In the genomic region with DNA sequence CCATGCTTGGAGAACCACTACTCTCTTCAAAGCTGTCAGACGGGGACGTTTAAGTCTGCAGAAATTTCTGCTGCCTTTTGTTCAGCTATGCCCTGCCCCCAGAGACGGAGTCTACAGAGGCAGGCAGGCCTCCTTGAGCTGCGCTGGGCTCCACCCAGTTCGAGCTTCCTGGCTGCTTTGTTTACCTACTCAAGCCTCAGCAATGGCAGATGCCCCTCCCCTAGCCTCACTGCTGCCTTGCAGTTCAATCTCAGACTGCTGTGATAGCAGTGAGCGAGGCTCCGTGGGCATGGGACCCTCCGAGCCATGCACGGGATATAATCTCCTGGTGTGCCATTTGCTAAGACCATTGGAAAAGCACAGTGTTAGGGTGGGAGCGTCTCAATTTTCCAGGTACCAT, we compare ENCODE assay signal across 8 cellular contexts.
DNase-seq lines count a peak whose midpoint lies in the region; ATAC-seq and TF ChIP-seq lines count a peak whose summit lies in the region.
"Not testable (repeated sequence)": the region's sequence is repeated elsewhere in the genome, so short reads cannot be mapped to it uniquely, and the experiment has no call there.

No MANE protein-coding gene starts in this region.

- not testable (repeated sequence) for TF ChIP-seq CTCF in endothelial cell (IDR thresholded peaks at IDR 0.05; ENCODE audit: unreplicated experiment); spleen (IDR thresholded peaks at IDR 0.05 in 8 of 11, conservative IDR thresholded peaks at IDR 0.05 in 3 of 11)

- H3K4me3 ChIP-seq in CD4-positive, CD25-positive, alpha-beta regulatory T cell (ENCODE audit: low read depth, low read length); spleen: not testable (repeated sequence)

- H3K4me3 Mint-ChIP-seq in CD4-positive, CD25-positive, alpha-beta regulatory T cell = peak overlapping the region in 2 of 4 donors; percentile 52 to 57
- H3K4me3 Mint-ChIP-seq in T-cell (peak overlapping the region in 1 of 3 donors; percentile 59), T-helper 17 cell (peak overlapping the region; percentile 19), endothelial cell (ENCODE audit: unreplicated experiment) (peak overlapping the region; percentile 51)
- not testable (repeated sequence) for H3K4me3 Mint-ChIP-seq in activated naive CD4-positive, alpha-beta T cell treated with anti-CD3 and anti-CD28 coated beads, Interleukin-2, amount 50 U/mL, for 24 hours

- H3K9me3 ChIP-seq in CD4-positive, CD25-positive, alpha-beta regulatory T cell (ENCODE audit: control insufficient read depth in 2 of 2, low read length in 2 of 2); T-helper 17 cell (ENCODE audit: control insufficient read depth, low read length, poor library complexity, severe bottlenecking); spleen: not testable (repeated sequence)

- 79 to 96% (median 86%) methylated on average over 7 to 10 of the region's 10 CpGs for WGBS in spleen, 5 donors

- intact Hi-C loops in spleen (cut with DNase I; ENCODE audit: low total_unique reads) = not testable (repeated sequence)

- CTCF ChIA-PET in T-cell (lab: Charles Lee) = not testable (repeated sequence)

- peak in 2 of 3 donors; percentile 20 to 32 for DNase-seq in CD4-positive, CD25-positive, alpha-beta regulatory T cell
- DNase-seq in T-cell = peak in 20 of 34 experiments; percentile 2 to 48 (median 13)
- DNase-seq in T-helper 17 cell; endothelial cell (ENCODE audit: low spot score): not testable (repeated sequence)
- DNase-seq in activated CD4-positive, alpha-beta T cell treated with anti-CD3 and anti-CD28 coated beads, Interleukin-2, amount 50 U/mL, for 1 hour = peak; percentile 14
- DNase-seq in activated effector memory CD4-positive, alpha-beta T cell treated with Interleukin-2 at 50 U/mL for 16 hours = peak; percentile 19
- peak; percentile 47 for DNase-seq in spleen

- H3K27ac Mint-ChIP-seq in CD4-positive, CD25-positive, alpha-beta regulatory T cell = peak overlapping the region in 1 of 3 donors; percentile 67
- H3K27ac Mint-ChIP-seq in T-cell (peak overlapping the region in 1 of 2 donors; percentile 84), T-helper 17 cell (peak overlapping the region; percentile 45)
- peak overlapping the region; percentile 51 for H3K27ac Mint-ChIP-seq in activated naive CD4-positive, alpha-beta T cell treated with anti-CD3 and anti-CD28 coated beads, Interleukin-2, amount 50 U/mL, for 24 hours
- H3K27ac Mint-ChIP-seq in endothelial cell (ENCODE audit: unreplicated experiment) = not testable (repeated sequence)

- not testable (repeated sequence) for TF ChIP-seq POLR2A in spleen (IDR thresholded peaks at IDR 0.05)

- not testable (repeated sequence) for ATAC-seq in CD4-positive, CD25-positive, alpha-beta regulatory T cell (ENCODE audit: low read depth in 2 of 2); T-cell (replicated peaks in 1 of 4); T-helper 17 cell

- POLR2A ChIA-PET in T-cell (lab: Charles Lee) = not testable (repeated sequence)

- H3K27me3 ChIP-seq in CD4-positive, CD25-positive, alpha-beta regulatory T cell (ENCODE audit: control insufficient read depth, insufficient read depth, low read length); spleen (replicated peaks in 1 of 7): not testable (repeated sequence)

- not testable (repeated sequence) for H3K27me3 Mint-ChIP-seq in CD4-positive, CD25-positive, alpha-beta regulatory T cell; T-cell; T-helper 17 cell; activated naive CD4-positive, alpha-beta T cell treated with anti-CD3 and anti-CD28 coated beads, Interleukin-2, amount 50 U/mL, for 24 hours; endothelial cell (ENCODE audit: unreplicated experiment)

- not testable (repeated sequence) for H3K27ac ChIP-seq in CD4-positive, CD25-positive, alpha-beta regulatory T cell (ENCODE audit: insufficient read depth, low read length, poor library complexity, severe bottlenecking); spleen

- H3K9me3 Mint-ChIP-seq in CD4-positive, CD25-positive, alpha-beta regulatory T cell; T-cell; activated naive CD4-positive, alpha-beta T cell treated with anti-CD3 and anti-CD28 coated beads, Interleukin-2, amount 50 U/mL, for 24 hours; endothelial cell (ENCODE audit: unreplicated experiment): not testable (repeated sequence)

- H3K36me3 ChIP-seq in CD4-positive, CD25-positive, alpha-beta regulatory T cell (ENCODE audit: control insufficient read depth, insufficient read depth, low read length) = peaks cover 33% of the 10 kb centered on the region
- H3K36me3 ChIP-seq in spleen = peaks cover 2 to 98% (median 40%) of the 10 kb centered on the region in 6 donors

- peaks cover 70% of the 10 kb centered on the region for H3K36me3 Mint-ChIP-seq in CD4-positive, CD25-positive, alpha-beta regulatory T cell
- H3K36me3 Mint-ChIP-seq in T-cell (peaks cover 75% of the 10 kb centered on the region), T-helper 17 cell (ENCODE audit: low read depth) (peaks cover 20% of the 10 kb centered on the region), endothelial cell (ENCODE audit: low read depth, unreplicated experiment) (peaks cover 65% of the 10 kb centered on the region)
- peaks cover 55% of the 10 kb centered on the region for H3K36me3 Mint-ChIP-seq in activated naive CD4-positive, alpha-beta T cell treated with anti-CD3 and anti-CD28 coated beads, Interleukin-2, amount 50 U/mL, for 24 hours

- H3K4me1 ChIP-seq in CD4-positive, CD25-positive, alpha-beta regulatory T cell (ENCODE audit: control insufficient read depth, insufficient read depth, low read length, poor library complexity, severe bottlenecking); spleen: not testable (repeated sequence)

- H3K4me1 Mint-ChIP-seq in CD4-positive, CD25-positive, alpha-beta regulatory T cell = peaks cover 15 to 22% (median 19%) of the 10 kb centered on the region in 4 donors
- H3K4me1 Mint-ChIP-seq in T-cell (peaks cover 20 to 48% (median 44%) of the 10 kb centered on the region in 3 donors), T-helper 17 cell (peaks cover 14% of the 10 kb centered on the region)
- H3K4me1 Mint-ChIP-seq in activated naive CD4-positive, alpha-beta T cell treated with anti-CD3 and anti-CD28 coated beads, Interleukin-2, amount 50 U/mL, for 24 hours = peaks cover 55% of the 10 kb centered on the region
- not testable (repeated sequence) for H3K4me1 Mint-ChIP-seq in endothelial cell (ENCODE audit: unreplicated experiment)
